29 cellular contexts compared by ENCODE assay signal in genomic region chr11:77111277-77111676, GRCh38. TPM values are rescaled to one million over a fixed set of nuclear protein-coding genes. Genes with fewer than 3 reads are reported as not detected.
"Had no signal": no experiment of that assay in that cellular context is flagged by ENCODE, and none has a peak within 500 bp of the region (broad histone marks: within the 10 kb centered on the region; RNA-seq: fewer than 3 reads in every experiment).

No MANE protein-coding gene starts in this region.

- H3K4me3 ChIP-seq: body of pancreas, esophagus squamous epithelium, lower lobe of right lung, prostate gland, right atrium auricular region, skin epidermis had no signal

- H3K36me3 ChIP-seq: lower lobe of right lung, prostate gland, right atrium auricular region had no signal

- H3K4me1 Mint-ChIP-seq: activated CD4-positive, alpha-beta memory T cell treated with anti-CD3 and anti-CD28 coated beads, Interleukin-2, amount 10 ng/mL, durations not matched to agents 7 days and 5 days had no signal

- H3K27me3 ChIP-seq: body of pancreas, esophagus squamous epithelium, right atrium auricular region had no signal

- H3K27ac Mint-ChIP-seq: activated CD4-positive, alpha-beta memory T cell treated with anti-CD3 and anti-CD28 coated beads, Interleukin-2, amount 10 ng/mL, durations not matched to agents 7 days and 5 days; activated CD4-positive, alpha-beta T cell treated with anti-CD3 and anti-CD28 coated beads for 36 hours; activated CD8-positive, alpha-beta memory T cell treated with anti-CD3 and anti-CD28 coated beads, Interleukin-2, amount 10 ng/mL, durations not matched to agents 7 days and 5 days; activated naive CD8-positive, alpha-beta T cell treated with anti-CD3 and anti-CD28 coated beads, Interleukin-2, amount 10 ng/mL, durations not matched to agents 7 days and 5 days; activated T-helper 2 cell treated with anti-CD3 and anti-CD28 coated beads, Interferon-gamma antibody, Interleukin-2, Interleukin-4, amounts not matched to agents 10 μg/mL and 5 μg/mL and 100 μg/mL, durations not matched to agents 14 hours and 24 hours and 36 hours; nephron progenitor cell; type B pancreatic cell had no signal

- DNase-seq: activated CD4-positive, alpha-beta memory T cell treated with anti-CD3 and anti-CD28 coated beads, Interleukin-2, amount 10 ng/mL, durations not matched to agents 7 days and 5 days; activated CD4-positive, alpha-beta T cell treated with anti-CD3 and anti-CD28 coated beads for 36 hours; activated CD8-positive, alpha-beta memory T cell treated with anti-CD3 and anti-CD28 coated beads, Interleukin-2, amount 10 ng/mL, durations not matched to agents 7 days and 5 days; activated naive CD4-positive, alpha-beta T cell treated with Interleukin-2 at 50 U/mL for 16 hours; activated naive CD8-positive, alpha-beta T cell treated with anti-CD3 and anti-CD28 coated beads, Interleukin-2, amount 10 ng/mL, durations not matched to agents 7 days and 5 days; amygdala; body of pancreas; dermis blood vessel endothelial cell; effector memory CD4-positive, alpha-beta T cell; esophagus squamous epithelium; foreskin keratinocyte; hippocampal formation; lower lobe of right lung; nephron progenitor cell; stimulated activated CD4-positive, alpha-beta T cell treated with anti-CD3 and anti-CD28 coated beads, Interleukin-15, amount 100 ng/mL, for 24 hours; stimulated activated CD4-positive, alpha-beta T cell treated with anti-CD3 and anti-CD28 coated beads, Interleukin-2, amount 100 ng/mL, for 48 hours; stimulated activated naive CD8-positive, alpha-beta T cell treated with anti-CD3 and anti-CD28 coated beads, Interleukin-15, amount 100 ng/mL, for 72 hours; SW 1271 had no signal

- H3K9me3 ChIP-seq: body of pancreas, esophagus squamous epithelium, lower lobe of right lung, prostate gland, right atrium auricular region had no signal

- ATAC-seq: activated CD4-positive, alpha-beta T cell treated with anti-CD3 and anti-CD28 coated beads for 36 hours; activated CD8-positive, alpha-beta memory T cell treated with anti-CD3 and anti-CD28 coated beads, Interleukin-2, amount 10 ng/mL, durations not matched to agents 7 days and 5 days; body of pancreas; foreskin keratinocyte; lower lobe of right lung; stimulated activated naive CD8-positive, alpha-beta T cell treated with anti-CD3 and anti-CD28 coated beads, Interleukin-15, amount 100 ng/mL, for 72 hours; WTC11 had no signal

- H3K4me1 ChIP-seq: foreskin keratinocyte, lower lobe of right lung, prostate gland had no signal

- H3K4me3 Mint-ChIP-seq: activated CD4-positive, alpha-beta memory T cell treated with anti-CD3 and anti-CD28 coated beads, Interleukin-2, amount 10 ng/mL, durations not matched to agents 7 days and 5 days; activated CD4-positive, alpha-beta T cell treated with anti-CD3 and anti-CD28 coated beads for 36 hours; activated CD8-positive, alpha-beta memory T cell treated with anti-CD3 and anti-CD28 coated beads, Interleukin-2, amount 10 ng/mL, durations not matched to agents 7 days and 5 days; activated naive CD8-positive, alpha-beta T cell treated with anti-CD3 and anti-CD28 coated beads, Interleukin-2, amount 10 ng/mL, durations not matched to agents 7 days and 5 days; nephron progenitor cell; stimulated activated naive CD8-positive, alpha-beta T cell treated with anti-CD3 and anti-CD28 coated beads, Interleukin-15, amount 100 ng/mL, for 72 hours; type B pancreatic cell; WTC11 had no signal

- H3K27ac ChIP-seq: body of pancreas, esophagus squamous epithelium, foreskin keratinocyte, lower lobe of right lung, prostate gland, right atrium auricular region, skin epidermis had no signal

- H3K9me3 Mint-ChIP-seq: activated CD4-positive, alpha-beta memory T cell treated with anti-CD3 and anti-CD28 coated beads, Interleukin-2, amount 10 ng/mL, durations not matched to agents 7 days and 5 days; activated naive CD8-positive, alpha-beta T cell treated with anti-CD3 and anti-CD28 coated beads, Interleukin-2, amount 10 ng/mL, durations not matched to agents 7 days and 5 days; activated T-helper 2 cell treated with anti-CD3 and anti-CD28 coated beads, Interferon-gamma antibody, Interleukin-2, Interleukin-4, amounts not matched to agents 10 μg/mL and 5 μg/mL and 100 μg/mL, durations not matched to agents 14 hours and 24 hours and 36 hours; nephron progenitor cell; stimulated activated naive CD8-positive, alpha-beta T cell treated with anti-CD3 and anti-CD28 coated beads, Interleukin-15, amount 100 ng/mL, for 72 hours; type B pancreatic cell; WTC11 had no signal

- H3K27me3 Mint-ChIP-seq: activated CD4-positive, alpha-beta memory T cell treated with anti-CD3 and anti-CD28 coated beads, Interleukin-2, amount 10 ng/mL, durations not matched to agents 7 days and 5 days; activated CD4-positive, alpha-beta T cell treated with anti-CD3 and anti-CD28 coated beads for 36 hours; stimulated activated naive CD8-positive, alpha-beta T cell treated with anti-CD3 and anti-CD28 coated beads, Interleukin-15, amount 100 ng/mL, for 72 hours; type B pancreatic cell had no signal

- H3K36me3 Mint-ChIP-seq: activated CD8-positive, alpha-beta memory T cell treated with anti-CD3 and anti-CD28 coated beads, Interleukin-2, amount 10 ng/mL, durations not matched to agents 7 days and 5 days; activated naive CD8-positive, alpha-beta T cell treated with anti-CD3 and anti-CD28 coated beads, Interleukin-2, amount 10 ng/mL, durations not matched to agents 7 days and 5 days; type B pancreatic cell; WTC11 had no signal

RNA-seq across cellular contexts. Expression of gene OMP, which starts 8.6 kb away (rescaled TPM):
- total RNA-seq: activated CD4-positive, alpha-beta memory T cell treated with anti-CD3 and anti-CD28 coated beads, Interleukin-2, amount 10 ng/mL, durations not matched to agents 7 days and 5 days; activated CD4-positive, alpha-beta T cell treated with anti-CD3 and anti-CD28 coated beads for 36 hours; activated CD8-positive, alpha-beta memory T cell treated with anti-CD3 and anti-CD28 coated beads, Interleukin-2, amount 10 ng/mL, durations not matched to agents 7 days and 5 days; activated naive CD8-positive, alpha-beta T cell treated with anti-CD3 and anti-CD28 coated beads, Interleukin-2, amount 10 ng/mL, durations not matched to agents 7 days and 5 days; activated T-helper 2 cell treated with anti-CD3 and anti-CD28 coated beads, Interferon-gamma antibody, Interleukin-2, Interleukin-4, amounts not matched to agents 10 μg/mL and 5 μg/mL and 100 μg/mL, durations not matched to agents 14 hours and 24 hours and 36 hours; body of pancreas; cardiac septum; dermis blood vessel endothelial cell; foreskin keratinocyte; lower lobe of right lung; omental fat pad; right atrium auricular region; T-helper 2 cell treated with Interferon-gamma antibody and Interleukin-4, amounts not matched to agents 100 ng/mL and 5 ng/mL, for 36 hours; temporal lobe; WTC11 had no signal
- polyA plus RNA-seq: endothelial cell of umbilical vein, foreskin keratinocyte had no signal
